ENCODE assay signal across 7 cellular contexts in the genomic region with DNA sequence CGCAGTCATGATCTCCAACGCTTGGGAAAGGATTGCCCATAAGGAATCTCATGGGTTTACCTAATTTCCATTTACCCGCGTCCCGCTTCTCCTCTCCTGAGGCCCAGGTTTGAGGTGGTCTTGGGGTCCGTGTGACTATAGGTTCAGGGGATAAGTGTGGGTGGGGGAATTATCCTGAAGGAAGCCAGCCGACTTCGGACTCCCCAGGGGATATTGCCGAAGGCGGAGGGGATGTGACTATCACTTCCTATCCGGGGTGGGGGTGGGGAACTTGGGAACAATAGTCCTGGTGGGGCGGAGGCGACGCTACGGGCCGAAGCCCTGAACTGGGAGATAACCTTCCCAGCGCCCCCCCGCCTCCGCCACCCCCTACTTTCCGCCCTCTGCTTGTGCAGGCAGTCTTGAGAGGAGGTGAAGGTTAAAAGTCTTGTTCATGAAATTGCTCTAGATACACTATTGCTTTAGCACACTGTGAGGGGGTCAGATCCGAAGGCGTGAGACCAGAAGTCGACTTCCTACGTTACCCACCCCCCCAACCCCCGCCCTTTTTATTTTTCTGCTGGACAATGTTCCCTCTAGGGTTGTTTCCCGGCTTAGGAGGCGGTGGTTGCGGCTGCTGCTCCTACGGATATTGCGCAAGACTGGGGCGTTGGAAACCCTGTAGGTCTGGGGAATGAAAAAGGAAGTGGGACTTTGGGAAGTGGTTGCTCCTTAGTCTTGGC. TPM values are rescaled to one million over a fixed set of nuclear protein-coding genes. Genes with fewer than 3 reads are reported as not detected.
DNase-seq lines count a peak whose midpoint lies in the region; ATAC-seq and TF ChIP-seq lines count a peak whose summit lies in the region.

No MANE protein-coding gene starts in this region.

- H3K27ac ChIP-seq in RWPE2 (ENCODE audit: poor library complexity, severe bottlenecking) = peak overlapping the region; percentile 96

- peak overlapping the region; percentile 98 for H3K9ac ChIP-seq in skeletal muscle satellite cell (ENCODE audit: low read depth, low read length)

- DNase-seq in ELR (ENCODE audit: low read depth) = peak; percentile 98
- peak; percentile 32 to 61 for DNase-seq in Kasumi-1 (lab: John Stamatoyannopoulos, UW)
- peak; percentile 94 for DNase-seq in RWPE2 (ENCODE audit: low spot score)
- peak; percentile 85 for DNase-seq in choroid plexus epithelial cell (ENCODE audit: low read depth)
- DNase-seq in islet precursor cell = peak; percentile 93

- ATAC-seq in RWPE2 (ENCODE audit: low read depth) = peak; percentile 53
- ATAC-seq in HG02588 (IDR thresholded peaks at IDR 0.05; ENCODE audit: unreplicated experiment) = no peak

- H3K27me3 ChIP-seq in RWPE2 (ENCODE audit: insufficient read depth, poor library complexity, severe bottlenecking) = no peaks in the 10 kb centered on the region
- no peaks in the 10 kb centered on the region for H3K27me3 ChIP-seq in skeletal muscle satellite cell (ENCODE audit: control insufficient read depth, insufficient read depth, low read length)

- H3K9me3 ChIP-seq in RWPE2 (ENCODE audit: severe bottlenecking) (no peaks in the 10 kb centered on the region), skeletal muscle satellite cell (replicated peaks; ENCODE audit: low read length) (no peaks in the 10 kb centered on the region)

- peak overlapping the region; percentile 96 for H3K4me3 ChIP-seq in RWPE2 (ENCODE audit: severe bottlenecking)
- peak overlapping the region; percentile 92 for H3K4me3 ChIP-seq in choroid plexus epithelial cell (ENCODE audit: low read depth, low read length)
- peak overlapping the region; percentile 85 for H3K4me3 ChIP-seq in skeletal muscle satellite cell (ENCODE audit: low read length)

- H3K36me3 ChIP-seq in RWPE2 (ENCODE audit: low read depth) = peaks cover 24% of the 10 kb centered on the region
- H3K36me3 ChIP-seq in skeletal muscle satellite cell (ENCODE audit: insufficient read depth, low read length) = peaks cover 11% of the 10 kb centered on the region

- H3K4me1 ChIP-seq in RWPE2 (ENCODE audit: insufficient read depth, poor library complexity, severe bottlenecking) = peaks cover 42% of the 10 kb centered on the region
- peaks cover 40% of the 10 kb centered on the region for H3K4me1 ChIP-seq in skeletal muscle satellite cell (ENCODE audit: control insufficient read depth, insufficient read depth, low read length)

- TF ChIP-seq CTCF in RWPE2 (IDR thresholded peaks at IDR 0.05; ENCODE audit: poor library complexity, severe bottlenecking) (no peak), choroid plexus epithelial cell (conservative IDR thresholded peaks at IDR 0.05; ENCODE audit: low read depth, low read length) (no peak)

- peak overlapping the region; percentile 78 for H3K4me2 ChIP-seq in skeletal muscle satellite cell (ENCODE audit: low read length)

RNA-seq across cellular contexts. Expression of a gene that starts 1.3 kb away (rescaled TPM):
- total RNA-seq in skeletal muscle satellite cell (2012; rRNA removed) = 41.3 and 42.2 TPM in 2 replicates

Comparison
In these comparisons a context has a peak if more than half of its experiments do, and no peak if none do; other contexts are left out.
1. DNase-seq: peak in every context shown above with its lines; median percentile 98 in ELR; 94 in RWPE2; 93 in islet precursor cell; 85 in choroid plexus epithelial cell; 46 in Kasumi-1.